ENCODE assay signal across 8 cellular contexts in genomic region chr19:2055871-2056809, GRCh38. TPM values are rescaled to one million over a fixed set of nuclear protein-coding genes. Genes with fewer than 3 reads are reported as not detected.
DNase-seq lines count a peak whose midpoint lies in the region; ATAC-seq, FAIRE-seq and TF ChIP-seq lines count a peak whose summit lies in the region.

No MANE protein-coding gene starts in this region.

- H3K27me3 Mint-ChIP-seq in neural progenitor cell (ENCODE audit: insufficient read depth, low read depth): peaks cover 6% of the 10 kb centered on the region

- no peaks in the 10 kb centered on the region for H3K27me3 ChIP-seq in neural progenitor cell

- peak; percentile 79 for FAIRE-seq in GM18507 (lab: Jason Lieb, UNC)

- no peaks in the 10 kb centered on the region for H3K36me3 ChIP-seq in neural progenitor cell

- no peak overlapping the region for H2AFZ ChIP-seq in neural progenitor cell (replicated peaks)

- peak overlapping the region; percentile 93 for H3K27ac Mint-ChIP-seq in neural progenitor cell

- DNase-seq in 8988T (peak; percentile 2), GM18507 (ENCODE audit: extremely low spot score, insufficient read length, low read depth) (no peak), SW 1271 (lab: John Stamatoyannopoulos, UW) (peak; percentile 33 to 63), epithelial cell of prostate (ENCODE audit: low read depth, low spot score) (no peak), neural progenitor cell (ENCODE audit: low spot score) (no peak), T1000 (lab: John Stamatoyannopoulos, UW) (no peak)

- H3K9me3 Mint-ChIP-seq in neural progenitor cell: no peaks in the 10 kb centered on the region

- no peaks in the 10 kb centered on the region for H3K36me3 Mint-ChIP-seq in neural progenitor cell

- H3K4me1 ChIP-seq in neural progenitor cell: peaks cover 25% of the 10 kb centered on the region

- H3F3A ChIP-seq in neural progenitor cell (ENCODE audit: low read depth): peaks cover 37% of the 10 kb centered on the region

- H3K27ac ChIP-seq in epithelial cell of prostate: peak overlapping the region; percentile 98
- H3K27ac ChIP-seq in neural progenitor cell: no peak overlapping the region

- H3K4me3 ChIP-seq in neural progenitor cell: no peak overlapping the region

- no peak for ATAC-seq in GM21381 (IDR thresholded peaks at IDR 0.05; ENCODE audit: unreplicated experiment)
- no peak for ATAC-seq in GM21423 (IDR thresholded peaks at IDR 0.05; ENCODE audit: unreplicated experiment)

- peak overlapping the region; percentile 20 for H3K9ac ChIP-seq in neural progenitor cell

- H3K4me1 Mint-ChIP-seq in neural progenitor cell: peaks cover 41% of the 10 kb centered on the region

- no peaks in the 10 kb centered on the region for H4K20me1 ChIP-seq in neural progenitor cell (ENCODE audit: low read depth)

- peak overlapping the region; percentile 65 for H3K4me3 Mint-ChIP-seq in neural progenitor cell

- H3K79me2 ChIP-seq in neural progenitor cell (ENCODE audit: low read depth): no peaks in the 10 kb centered on the region

- H3K4me2 ChIP-seq in neural progenitor cell: no peak overlapping the region

- no peaks in the 10 kb centered on the region for H3K9me3 ChIP-seq in neural progenitor cell (ENCODE audit: low read depth)

- TF ChIP-seq CTCF in neural progenitor cell (IDR thresholded peaks at IDR 0.05): no peak

RNA-seq across cellular contexts. Expression of gene MKNK2, which starts 5.1 kb away (rescaled TPM):
- 46.0 and 106 TPM in 2 replicates for total RNA-seq in neural progenitor cell (ENCODE audit: low replicate concordance)

RNA-seq across cellular contexts. Expression of gene MOB3A, which starts 40.0 kb away (rescaled TPM):
- 6.0 and 15.9 TPM in 2 replicates for total RNA-seq in neural progenitor cell (ENCODE audit: low replicate concordance)

RNA-seq across cellular contexts. Expression of gene IZUMO4, which starts 40.6 kb away (rescaled TPM):
- 3.7 TPM in 1 of 2 replicates, not detected in the other for total RNA-seq in neural progenitor cell (ENCODE audit: low replicate concordance)

RNA-seq across cellular contexts. Expression of gene BTBD2, which starts 40.6 kb away (rescaled TPM):
- 48.8 and 148 TPM in 2 replicates for total RNA-seq in neural progenitor cell (ENCODE audit: low replicate concordance)

Comparison
In these comparisons a context has a peak if more than half of its experiments do, and no peak if none do; other contexts are left out.
1. DNase-seq: peak in 8988T (single experiment) and SW 1271 (2 of 2); none in GM18507 (single experiment), epithelial cell of prostate (single experiment), neural progenitor cell (single experiment) and T1000 (single experiment).